In genomic region chr2:15674637-15675455, GRCh38 we compare ENCODE assay signal across 1 cellular context.
A peak's percentile ranks its signal among the peaks of the same experiment; 100 is the strongest.
TF ChIP-seq lines count a peak whose summit lies in the region.

No MANE protein-coding gene starts in this region.

TF ChIP-seq in GM23338, 12 proteins besides CTCF, POLR2A, EP300 and RAD21 (continued from another document):
- TF ChIP-seq REST (IDR thresholded peaks at IDR 0.05; ENCODE audit: unreplicated experiment) (peak; percentile 37), EZH2 (IDR thresholded peaks at IDR 0.05; ENCODE audit: low read depth, unreplicated experiment) (no peak), STAT1 (IDR thresholded peaks at IDR 0.05; ENCODE audit: unreplicated experiment) (no peak)
